Comparison of ENCODE assay signal across 19 cellular contexts in the genomic region with DNA sequence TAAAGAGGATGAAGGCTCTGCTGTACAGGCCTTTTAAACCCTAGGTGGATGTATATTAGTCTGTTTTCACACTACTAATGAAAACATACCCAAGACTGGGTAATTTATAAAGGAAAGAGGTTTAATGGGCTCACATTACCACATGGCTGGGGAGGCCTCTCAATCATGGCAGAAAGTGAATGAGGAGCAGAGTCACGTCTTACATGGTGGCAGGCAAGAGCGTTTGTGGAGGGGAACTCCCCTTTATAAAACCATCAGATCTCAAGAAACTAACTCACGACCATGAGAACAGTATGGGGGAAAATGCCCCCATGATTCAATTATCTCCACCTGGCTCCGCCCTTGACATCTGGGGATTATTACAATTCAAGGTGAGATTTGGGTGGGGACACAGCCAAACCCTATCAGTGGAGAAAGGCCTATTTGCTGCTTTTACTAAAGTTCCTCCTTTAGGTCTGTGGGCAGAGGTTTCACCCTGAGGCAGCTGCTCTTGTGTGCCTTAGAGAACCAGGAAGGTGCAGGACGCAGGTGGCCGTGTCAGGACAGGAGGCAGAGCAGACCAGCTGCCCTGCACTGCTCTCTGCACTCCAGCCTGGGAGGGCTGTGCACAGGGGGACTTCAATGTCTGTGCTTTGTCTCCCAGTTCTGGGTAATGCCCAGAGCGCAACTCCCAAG.
"Had no signal": no experiment of that assay in that cellular context is flagged by ENCODE, and none has a peak within 500 bp of the region (broad histone marks: within the 10 kb centered on the region; RNA-seq: fewer than 3 reads in every experiment).

No MANE protein-coding gene starts in this region.

- H3K36me3 ChIP-seq: esophagus muscularis mucosa, left ventricle myocardium inferior, right atrium auricular region, stomach, upper lobe of left lung had no signal

- H3K27ac ChIP-seq: esophagus muscularis mucosa, left ventricle myocardium inferior, right atrium auricular region, skin epidermis, stomach, testis, upper lobe of left lung had no signal

- H3K4me1 ChIP-seq: left ventricle myocardium inferior, right atrium auricular region had no signal

- DNase-seq: activated CD4-positive, alpha-beta T cell treated with anti-CD3 and anti-CD28 coated beads, Interleukin-2, amount 50 U/mL, for 4 hours; activated CD4-positive, CD25-positive, alpha-beta regulatory T cell treated with anti-CD3 and anti-CD28 coated beads, Interleukin-2, amount 50 U/mL, for 72 hours; activated naive CD8-positive, alpha-beta T cell treated with anti-CD3 and anti-CD28 coated beads for 36 hours; activated T-cell treated with anti-CD3 and anti-CD28 coated beads for 4 hours; amygdala; central memory CD4-positive, alpha-beta T cell; cortex of kidney; effector CD4-positive, alpha-beta T cell; hippocampal formation; mesenchymal stem cell; nucleus accumbens; stomach; T-helper 9 cell; testis had no signal

- H3K9me3 ChIP-seq: left ventricle myocardium inferior, right atrium auricular region, testis, upper lobe of left lung had no signal

- H3K27me3 ChIP-seq: right atrium auricular region, testis, upper lobe of left lung had no signal

- H3K4me3 ChIP-seq: esophagus muscularis mucosa, left ventricle myocardium inferior, right atrium auricular region, skin epidermis, stomach, testis, upper lobe of left lung had no signal
